Comparison of ENCODE assay signal across 1 cellular context in genomic region chr2:226168496-226169160, GRCh38.
A peak's percentile ranks its signal among the peaks of the same experiment; 100 is the strongest.
TF ChIP-seq lines count a peak whose summit lies in the region.

No MANE protein-coding gene starts in this region.

TF ChIP-seq in HepG2, 621 proteins besides CTCF, POLR2A, EP300 and RAD21 (continued from another document and continues in another):
- TF ChIP-seq PAXIP1 (CRISPR knock-in tag; conservative IDR thresholded peaks at IDR 0.05) (peak; percentile 85), SETDB1 (CRISPR knock-in tag; IDR thresholded peaks at IDR 0.05; ENCODE audit: borderline replicate concordance) (no peak), GATAD2A (CRISPR knock-in tag; IDR thresholded peaks at IDR 0.05) (peak; percentile 66; the same call in 1 of the 2 replicates), ATF7 (IDR thresholded peaks at IDR 0.05) (peak; percentile 53), ATF7 (CRISPR knock-in tag; IDR thresholded peaks at IDR 0.05) (no peak), SOX5 (CRISPR knock-in tag; IDR thresholded peaks at IDR 0.05; ENCODE audit: borderline replicate concordance) (peak; percentile 56; the same call in 1 of the 2 replicates), SMAD3 (CRISPR knock-in tag; IDR thresholded peaks at IDR 0.05) (0 out of 2 replicates have a peak, but pooled peaks have one; percentile 38), ZMYM2 (CRISPR knock-in tag; IDR thresholded peaks at IDR 0.05) (peak; percentile 48; the same call in 1 of the 2 replicates), ZNF275 (CRISPR knock-in tag; IDR thresholded peaks at IDR 0.05; ENCODE audit: borderline replicate concordance) (no peak), NCOR1 (IDR thresholded peaks at IDR 0.05; ENCODE audit: borderline replicate concordance, low read length) (peak; percentile 86; the same call in 1 of the 2 replicates), FOXP1 (IDR thresholded peaks at IDR 0.05) (peak; percentile 30; the same call in 1 of the 2 replicates), FOXP1 (CRISPR knock-in tag; IDR thresholded peaks at IDR 0.05) (peak; percentile 73), ELF3 (CRISPR knock-in tag; IDR thresholded peaks at IDR 0.05) (0 out of 2 replicates have a peak, but pooled peaks have one; percentile 12), HMG20A (CRISPR knock-in tag; IDR thresholded peaks at IDR 0.05; ENCODE audit: borderline replicate concordance) (peak; percentile 71; the same call in 1 of the 2 replicates), GFI1 (CRISPR knock-in tag; IDR thresholded peaks at IDR 0.05; ENCODE audit: borderline replicate concordance) (peak; percentile 75), ZNF24 (IDR thresholded peaks at IDR 0.05) (no peak), ZSCAN12 (CRISPR knock-in tag; IDR thresholded peaks at IDR 0.05) (0 out of 2 replicates have a peak, but pooled peaks have one; percentile 1), TBX3 (IDR thresholded peaks at IDR 0.05; ENCODE audit: borderline replicate concordance) (peak; percentile 65; the same call in 1 of the 2 replicates), MAFG (CRISPR knock-in tag; IDR thresholded peaks at IDR 0.05) (no peak), CEBPZ (IDR thresholded peaks at IDR 0.05; ENCODE audit: low read length) (no peak), FOXA3 (CRISPR knock-in tag; IDR thresholded peaks at IDR 0.05) (peak; percentile 74; the same call in 1 of the 2 replicates), ASH2L (IDR thresholded peaks at IDR 0.05; ENCODE audit: insufficient read length, low read depth, low read length) (peak; percentile 93), ISL2 (CRISPR knock-in tag; IDR thresholded peaks at IDR 0.05) (peak; percentile 90), ZNF644 (CRISPR knock-in tag; IDR thresholded peaks at IDR 0.05; ENCODE audit: low read depth) (0 out of 2 replicates have a peak, but pooled peaks have one; percentile 3), HNF4G (IDR thresholded peaks at IDR 0.05; ENCODE audit: borderline replicate concordance, low read depth, low read length) (peak; percentile 35; the same call in 1 of the 2 replicates), HNF4G (CRISPR knock-in tag; IDR thresholded peaks at IDR 0.05; ENCODE audit: borderline replicate concordance, low read depth) (no peak), ZNF878 (CRISPR knock-in tag; IDR thresholded peaks at IDR 0.05) (peak; percentile 49; the same call in 1 of the 2 replicates), ZFP36L1 (CRISPR knock-in tag; IDR thresholded peaks at IDR 0.05) (0 out of 2 replicates have a peak, but pooled peaks have one; percentile 48), BCL6 (CRISPR knock-in tag; IDR thresholded peaks at IDR 0.05) (peak; percentile 57), NR2F1 (CRISPR knock-in tag; IDR thresholded peaks at IDR 0.05) (peak in 1 of 2 experiments; percentile 83; a peak in 2 of 4 replicates), SOX6 (IDR thresholded peaks at IDR 0.05) (no peak), SOX6 (CRISPR knock-in tag; IDR thresholded peaks at IDR 0.05) (peak; percentile 65; the same call in 1 of the 2 replicates), TEAD3 (CRISPR knock-in tag; optimal IDR thresholded peaks at IDR 0.05; ENCODE audit: borderline replicate concordance) (peak; percentile 27), ZFYVE20 (CRISPR knock-in tag; IDR thresholded peaks at IDR 0.05; ENCODE audit: borderline replicate concordance, low read depth) (no peak)
- TF ChIP-seq, protein P1, sequence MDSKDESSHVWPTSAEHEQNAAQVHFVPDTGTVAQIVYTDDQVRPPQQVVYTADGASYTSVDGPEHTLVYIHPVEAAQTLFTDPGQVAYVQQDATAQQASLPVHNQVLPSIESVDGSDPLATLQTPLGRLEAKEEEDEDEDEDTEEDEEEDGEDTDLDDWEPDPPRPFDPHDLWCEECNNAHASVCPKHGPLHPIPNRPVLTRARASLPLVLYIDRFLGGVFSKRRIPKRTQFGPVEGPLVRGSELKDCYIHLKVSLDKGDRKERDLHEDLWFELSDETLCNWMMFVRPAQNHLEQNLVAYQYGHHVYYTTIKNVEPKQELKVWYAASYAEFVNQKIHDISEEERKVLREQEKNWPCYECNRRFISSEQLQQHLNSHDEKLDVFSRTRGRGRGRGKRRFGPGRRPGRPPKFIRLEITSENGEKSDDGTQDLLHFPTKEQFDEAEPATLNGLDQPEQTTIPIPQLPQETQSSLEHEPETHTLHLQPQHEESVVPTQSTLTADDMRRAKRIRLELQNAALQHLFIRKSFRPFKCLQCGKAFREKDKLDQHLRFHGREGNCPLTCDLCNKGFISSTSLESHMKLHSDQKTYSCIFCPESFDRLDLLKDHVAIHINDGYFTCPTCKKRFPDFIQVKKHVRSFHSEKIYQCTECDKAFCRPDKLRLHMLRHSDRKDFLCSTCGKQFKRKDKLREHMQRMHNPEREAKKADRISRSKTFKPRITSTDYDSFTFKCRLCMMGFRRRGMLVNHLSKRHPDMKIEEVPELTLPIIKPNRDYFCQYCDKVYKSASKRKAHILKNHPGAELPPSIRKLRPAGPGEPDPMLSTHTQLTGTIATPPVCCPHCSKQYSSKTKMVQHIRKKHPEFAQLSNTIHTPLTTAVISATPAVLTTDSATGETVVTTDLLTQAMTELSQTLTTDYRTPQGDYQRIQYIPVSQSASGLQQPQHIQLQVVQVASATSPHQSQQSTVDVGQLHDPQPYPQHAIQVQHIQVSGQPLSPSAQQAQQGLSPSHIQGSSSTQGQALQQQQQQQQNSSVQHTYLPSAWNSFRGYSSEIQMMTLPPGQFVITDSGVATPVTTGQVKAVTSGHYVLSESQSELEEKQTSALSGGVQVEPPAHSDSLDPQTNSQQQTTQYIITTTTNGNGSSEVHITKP (CRISPR knock-in tag; IDR thresholded peaks at IDR 0.05; ENCODE audit: low read depth), result no peak
- TF ChIP-seq, protein P2, sequence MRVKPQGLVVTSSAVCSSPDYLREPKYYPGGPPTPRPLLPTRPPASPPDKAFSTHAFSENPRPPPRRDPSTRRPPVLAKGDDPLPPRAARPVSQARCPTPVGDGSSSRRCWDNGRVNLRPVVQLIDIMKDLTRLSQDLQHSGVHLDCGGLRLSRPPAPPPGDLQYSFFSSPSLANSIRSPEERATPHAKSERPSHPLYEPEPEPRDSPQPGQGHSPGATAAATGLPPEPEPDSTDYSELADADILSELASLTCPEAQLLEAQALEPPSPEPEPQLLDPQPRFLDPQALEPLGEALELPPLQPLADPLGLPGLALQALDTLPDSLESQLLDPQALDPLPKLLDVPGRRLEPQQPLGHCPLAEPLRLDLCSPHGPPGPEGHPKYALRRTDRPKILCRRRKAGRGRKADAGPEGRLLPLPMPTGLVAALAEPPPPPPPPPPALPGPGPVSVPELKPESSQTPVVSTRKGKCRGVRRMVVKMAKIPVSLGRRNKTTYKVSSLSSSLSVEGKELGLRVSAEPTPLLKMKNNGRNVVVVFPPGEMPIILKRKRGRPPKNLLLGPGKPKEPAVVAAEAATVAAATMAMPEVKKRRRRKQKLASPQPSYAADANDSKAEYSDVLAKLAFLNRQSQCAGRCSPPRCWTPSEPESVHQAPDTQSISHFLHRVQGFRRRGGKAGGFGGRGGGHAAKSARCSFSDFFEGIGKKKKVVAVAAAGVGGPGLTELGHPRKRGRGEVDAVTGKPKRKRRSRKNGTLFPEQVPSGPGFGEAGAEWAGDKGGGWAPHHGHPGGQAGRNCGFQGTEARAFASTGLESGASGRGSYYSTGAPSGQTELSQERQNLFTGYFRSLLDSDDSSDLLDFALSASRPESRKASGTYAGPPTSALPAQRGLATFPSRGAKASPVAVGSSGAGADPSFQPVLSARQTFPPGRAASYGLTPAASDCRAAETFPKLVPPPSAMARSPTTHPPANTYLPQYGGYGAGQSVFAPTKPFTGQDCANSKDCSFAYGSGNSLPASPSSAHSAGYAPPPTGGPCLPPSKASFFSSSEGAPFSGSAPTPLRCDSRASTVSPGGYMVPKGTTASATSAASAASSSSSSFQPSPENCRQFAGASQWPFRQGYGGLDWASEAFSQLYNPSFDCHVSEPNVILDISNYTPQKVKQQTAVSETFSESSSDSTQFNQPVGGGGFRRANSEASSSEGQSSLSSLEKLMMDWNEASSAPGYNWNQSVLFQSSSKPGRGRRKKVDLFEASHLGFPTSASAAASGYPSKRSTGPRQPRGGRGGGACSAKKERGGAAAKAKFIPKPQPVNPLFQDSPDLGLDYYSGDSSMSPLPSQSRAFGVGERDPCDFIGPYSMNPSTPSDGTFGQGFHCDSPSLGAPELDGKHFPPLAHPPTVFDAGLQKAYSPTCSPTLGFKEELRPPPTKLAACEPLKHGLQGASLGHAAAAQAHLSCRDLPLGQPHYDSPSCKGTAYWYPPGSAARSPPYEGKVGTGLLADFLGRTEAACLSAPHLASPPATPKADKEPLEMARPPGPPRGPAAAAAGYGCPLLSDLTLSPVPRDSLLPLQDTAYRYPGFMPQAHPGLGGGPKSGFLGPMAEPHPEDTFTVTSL (CRISPR knock-in tag; IDR thresholded peaks at IDR 0.05; ENCODE audit: borderline replicate concordance), result peak; percentile 78; the same call in 1 of the 2 replicates
- TF ChIP-seq, protein P3, sequence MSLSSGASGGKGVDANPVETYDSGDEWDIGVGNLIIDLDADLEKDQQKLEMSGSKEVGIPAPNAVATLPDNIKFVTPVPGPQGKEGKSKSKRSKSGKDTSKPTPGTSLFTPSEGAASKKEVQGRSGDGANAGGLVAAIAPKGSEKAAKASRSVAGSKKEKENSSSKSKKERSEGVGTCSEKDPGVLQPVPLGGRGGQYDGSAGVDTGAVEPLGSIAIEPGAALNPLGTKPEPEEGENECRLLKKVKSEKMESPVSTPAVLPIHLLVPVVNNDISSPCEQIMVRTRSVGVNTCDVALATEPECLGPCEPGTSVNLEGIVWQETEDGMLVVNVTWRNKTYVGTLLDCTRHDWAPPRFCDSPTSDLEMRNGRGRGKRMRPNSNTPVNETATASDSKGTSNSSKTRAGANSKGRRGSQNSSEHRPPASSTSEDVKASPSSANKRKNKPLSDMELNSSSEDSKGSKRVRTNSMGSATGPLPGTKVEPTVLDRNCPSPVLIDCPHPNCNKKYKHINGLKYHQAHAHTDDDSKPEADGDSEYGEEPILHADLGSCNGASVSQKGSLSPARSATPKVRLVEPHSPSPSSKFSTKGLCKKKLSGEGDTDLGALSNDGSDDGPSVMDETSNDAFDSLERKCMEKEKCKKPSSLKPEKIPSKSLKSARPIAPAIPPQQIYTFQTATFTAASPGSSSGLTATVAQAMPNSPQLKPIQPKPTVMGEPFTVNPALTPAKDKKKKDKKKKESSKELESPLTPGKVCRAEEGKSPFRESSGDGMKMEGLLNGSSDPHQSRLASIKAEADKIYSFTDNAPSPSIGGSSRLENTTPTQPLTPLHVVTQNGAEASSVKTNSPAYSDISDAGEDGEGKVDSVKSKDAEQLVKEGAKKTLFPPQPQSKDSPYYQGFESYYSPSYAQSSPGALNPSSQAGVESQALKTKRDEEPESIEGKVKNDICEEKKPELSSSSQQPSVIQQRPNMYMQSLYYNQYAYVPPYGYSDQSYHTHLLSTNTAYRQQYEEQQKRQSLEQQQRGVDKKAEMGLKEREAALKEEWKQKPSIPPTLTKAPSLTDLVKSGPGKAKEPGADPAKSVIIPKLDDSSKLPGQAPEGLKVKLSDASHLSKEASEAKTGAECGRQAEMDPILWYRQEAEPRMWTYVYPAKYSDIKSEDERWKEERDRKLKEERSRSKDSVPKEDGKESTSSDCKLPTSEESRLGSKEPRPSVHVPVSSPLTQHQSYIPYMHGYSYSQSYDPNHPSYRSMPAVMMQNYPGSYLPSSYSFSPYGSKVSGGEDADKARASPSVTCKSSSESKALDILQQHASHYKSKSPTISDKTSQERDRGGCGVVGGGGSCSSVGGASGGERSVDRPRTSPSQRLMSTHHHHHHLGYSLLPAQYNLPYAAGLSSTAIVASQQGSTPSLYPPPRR (CRISPR knock-in tag; IDR thresholded peaks at IDR 0.05; ENCODE audit: borderline replicate concordance), result peak; percentile 75; the same call in 1 of the 2 replicates
